In genomic region chr5:14580037-14581034, GRCh38 we compare ENCODE assay signal across 8 cellular contexts. TPM values are rescaled to one million over a fixed set of nuclear protein-coding genes. Genes with fewer than 3 reads are reported as not detected.
A peak's percentile ranks its signal among the peaks of the same experiment; 100 is the strongest.
DNase-seq lines count a peak whose midpoint lies in the region; ATAC-seq and TF ChIP-seq lines count a peak whose summit lies in the region.

No MANE protein-coding gene starts in this region.

- 66% methylated on average over 7 of the region's 7 CpGs for WGBS in mammary epithelial cell (ENCODE audit: low coverage, missing lambda C conversion rate)

- no peaks in the 10 kb centered on the region for H3K9me3 Mint-ChIP-seq in MCF 10A (ENCODE audit: unreplicated experiment)
- no peaks in the 10 kb centered on the region for H3K9me3 Mint-ChIP-seq in stimulated activated naive CD8-positive, alpha-beta T cell treated with anti-CD3 and anti-CD28 coated beads, Interleukin-15, amount 100 ng/mL, for 72 hours

- in situ Hi-C loops in mammary epithelial cell (cut with MboI; ENCODE audit: low sequenced_read_pairs in 2 of 2), result no loop called here

- BruUV-seq in MCF 10A (replicated peaks; lab: Mats Ljungman, UMichigan), result no TSS peak
- no TSS peak for BruUV-seq in mammary epithelial cell (replicated peaks; lab: Mats Ljungman, UMichigan)

- H3K27ac Mint-ChIP-seq in MCF 10A (ENCODE audit: low read depth, unreplicated experiment), result no peak overlapping the region
- H3K27ac Mint-ChIP-seq in stimulated activated naive CD8-positive, alpha-beta T cell treated with anti-CD3 and anti-CD28 coated beads, Interleukin-15, amount 100 ng/mL, for 72 hours, result peak overlapping the region in 1 of 2 donors; percentile 81

- H3K27me3 ChIP-seq in mammary epithelial cell (ENCODE audit: insufficient read depth, low read length) (peaks cover 16% of the 10 kb centered on the region), endocrine pancreas (ENCODE audit: control insufficient read depth, insufficient read depth, low read length) (no peaks in the 10 kb centered on the region)

- no peak overlapping the region for H3K27ac ChIP-seq in mammary epithelial cell (ENCODE audit: insufficient read depth, low read depth, low read length)

- TF ChIP-seq CTCF in MCF 10A (IDR thresholded peaks at IDR 0.05; ENCODE audit: unreplicated experiment), result no peak
- TF ChIP-seq CTCF in mammary epithelial cell (conservative IDR thresholded peaks at IDR 0.05 in 1 of 2, IDR thresholded peaks at IDR 0.05 in 1 of 2; ENCODE audit: extremely low read depth in 1 of 2, insufficient read depth in 1 of 2, low read depth in 1 of 2, low read length in 2 of 2), result no peak

- CTCF ChIA-PET in MCF 10A (lab: Yijun Ruan, JAX), result no interaction called here
- CTCF ChIA-PET in mammary epithelial cell (lab: Charles Lee; ENCODE audit: low non-redundant PET), result no interaction called here

- ATAC-seq in stimulated activated naive CD8-positive, alpha-beta T cell treated with anti-CD3 and anti-CD28 coated beads, Interleukin-15, amount 100 ng/mL, for 72 hours, result no peak
- ATAC-seq in HG02938 (IDR thresholded peaks at IDR 0.05; ENCODE audit: unreplicated experiment) (no peak), HG02798 (IDR thresholded peaks at IDR 0.05; ENCODE audit: poor library complexity, unreplicated experiment) (no peak)

- H2AFZ ChIP-seq in mammary epithelial cell (ENCODE audit: low read depth, low read length), result no peak overlapping the region

- H3K36me3 Mint-ChIP-seq in MCF 10A (ENCODE audit: insufficient read depth, unreplicated experiment), result no peaks in the 10 kb centered on the region

- DNase-seq in MCF 10A (ENCODE audit: unreplicated experiment), result peak; percentile 86
- no peak for DNase-seq in mammary epithelial cell
- peak; percentile 65 for DNase-seq in NCI-H774 (lab: John Stamatoyannopoulos, UW)
- DNase-seq in stimulated activated naive CD8-positive, alpha-beta T cell treated with anti-CD3 and anti-CD28 coated beads, Interleukin-15, amount 100 ng/mL, for 72 hours, result no peak
- DNase-seq in Ammon's horn (ENCODE audit: low spot score), result no peak

- H3K4me3 ChIP-seq in mammary epithelial cell (replicated peaks in 1 of 3; ENCODE audit: insufficient read depth in 1 of 3, low read depth in 2 of 3, low read length in 3 of 3) (no peak overlapping the region), endocrine pancreas (ENCODE audit: control insufficient read depth, insufficient read depth, low read length) (peak overlapping the region; percentile 66)

- H3K79me2 ChIP-seq in mammary epithelial cell (ENCODE audit: insufficient read depth, low read length), result no peaks in the 10 kb centered on the region

- H3K4me2 ChIP-seq in mammary epithelial cell (ENCODE audit: insufficient read depth, low read depth, low read length), result no peak overlapping the region

- POLR2A ChIA-PET in MCF 10A (lab: Yijun Ruan, JAX), result interaction anchor here (0.6 to 0.9 kb wide), 2 partner anchors 46 to 69 kb away, joined by 3 read pairs; no protein-coding TSS in a partner anchor

- no peak overlapping the region for H3K9ac ChIP-seq in mammary epithelial cell (ENCODE audit: insufficient read depth, low read length)
- peak overlapping the region; percentile 90 for H3K9ac ChIP-seq in endocrine pancreas (ENCODE audit: control insufficient read depth, insufficient read depth, low read length)

- intact Hi-C loops in MCF 10A (cut with micrococcal nuclease), result no loop called here
- intact Hi-C loops in mammary epithelial cell (cut with micrococcal nuclease), result no loop called here

- dilution Hi-C loops in mammary epithelial cell (cut with HindIII; ENCODE audit: low sequenced_read_pairs), result no loop called here

- no peaks in the 10 kb centered on the region for H4K20me1 ChIP-seq in mammary epithelial cell (ENCODE audit: insufficient read depth, low read length)

- H3K4me3 Mint-ChIP-seq in MCF 10A (ENCODE audit: unreplicated experiment), result peak overlapping the region; percentile 58
- H3K4me3 Mint-ChIP-seq in stimulated activated naive CD8-positive, alpha-beta T cell treated with anti-CD3 and anti-CD28 coated beads, Interleukin-15, amount 100 ng/mL, for 72 hours, result peak overlapping the region; percentile 72 to 83

- H3K36me3 ChIP-seq in mammary epithelial cell (ENCODE audit: insufficient read depth, low read length), result no peaks in the 10 kb centered on the region
- H3K36me3 ChIP-seq in endocrine pancreas (ENCODE audit: control insufficient read depth, insufficient read depth, low read length), result no peaks in the 10 kb centered on the region

- H3K4me1 ChIP-seq in mammary epithelial cell (ENCODE audit: insufficient read depth, low read length) (peaks cover 9% of the 10 kb centered on the region), endocrine pancreas (ENCODE audit: control insufficient read depth, insufficient read depth, low read length) (peaks cover 17% of the 10 kb centered on the region)

- H3K4me1 Mint-ChIP-seq in MCF 10A (ENCODE audit: insufficient read depth, unreplicated experiment), result peaks cover 11% of the 10 kb centered on the region
- peaks cover 31% of the 10 kb centered on the region for H3K4me1 Mint-ChIP-seq in stimulated activated naive CD8-positive, alpha-beta T cell treated with anti-CD3 and anti-CD28 coated beads, Interleukin-15, amount 100 ng/mL, for 72 hours

- no peaks in the 10 kb centered on the region for H3K9me3 ChIP-seq in mammary epithelial cell (replicated peaks; ENCODE audit: insufficient read depth, low read length)
- H3K9me3 ChIP-seq in endocrine pancreas (ENCODE audit: control insufficient read depth, low read length), result no peaks in the 10 kb centered on the region

- peaks cover 26% of the 10 kb centered on the region for H3K27me3 Mint-ChIP-seq in MCF 10A (ENCODE audit: insufficient read depth, unreplicated experiment)
- H3K27me3 Mint-ChIP-seq in stimulated activated naive CD8-positive, alpha-beta T cell treated with anti-CD3 and anti-CD28 coated beads, Interleukin-15, amount 100 ng/mL, for 72 hours, result peaks cover 17% of the 10 kb centered on the region

RNA-seq across cellular contexts. Expression of gene OTULINL, which starts 1.3 kb away (rescaled TPM):
- total RNA-seq in MCF 10A (2022) (not detected in 2 replicates), mammary epithelial cell (1 to 10 TPM in 1 of 2 donors, under 1 TPM in 1; 0.33 to 5.1 TPM)
- polyA plus RNA-seq in mammary epithelial cell, result 1.1 TPM
- not detected for polyA minus RNA-seq in mammary epithelial cell

Comparison
In these comparisons a context has a peak if more than half of its experiments do, and no peak if none do; other contexts are left out.
1. DNase-seq: peak in MCF 10A (single experiment) and NCI-H774 (single experiment); none in mammary epithelial cell (single experiment), stimulated activated naive CD8-positive, alpha-beta T cell treated with anti-CD3 and anti-CD28 coated beads, Interleukin-15, amount 100 ng/mL, for 72 hours (0 of 2) and Ammon's horn (single experiment).